ENCODE assay signal across 8 cellular contexts in genomic region chr14:88823968-88824313, GRCh38.
DNase-seq lines count a peak whose midpoint lies in the region; ATAC-seq lines count a peak whose summit lies in the region.

No MANE protein-coding gene starts in this region.

- H3K4me3 Mint-ChIP-seq in activated naive CD8-positive, alpha-beta T cell treated with anti-CD3 and anti-CD28 coated beads, Interleukin-2, amount 50 U/mL, for 24 hours: peak overlapping the region; percentile 95
- peak overlapping the region; percentile 88 for H3K4me3 Mint-ChIP-seq in memory B cell

- peak overlapping the region; percentile 98 for H3K27ac Mint-ChIP-seq in activated naive CD8-positive, alpha-beta T cell treated with anti-CD3 and anti-CD28 coated beads, Interleukin-2, amount 50 U/mL, for 24 hours
- peak overlapping the region; percentile 99 for H3K27ac Mint-ChIP-seq in memory B cell

- H3K9me3 Mint-ChIP-seq in activated naive CD8-positive, alpha-beta T cell treated with anti-CD3 and anti-CD28 coated beads, Interleukin-2, amount 50 U/mL, for 24 hours: no peaks in the 10 kb centered on the region
- H3K9me3 Mint-ChIP-seq in memory B cell: no peaks in the 10 kb centered on the region

- DNase-seq in activated naive CD8-positive, alpha-beta T cell treated with anti-CD3 and anti-CD28 coated beads, Interleukin-2, amount 50 U/mL, for 24 hours: no peak
- no peak for DNase-seq in memory B cell (ENCODE audit: low spot score in 2 of 2)
- no peak for DNase-seq in NCI-H526 (lab: John Stamatoyannopoulos, UW)
- DNase-seq in stimulated activated CD4-positive, alpha-beta T cell treated with anti-CD3 and anti-CD28 coated beads, Interleukin-15, amount 100 ng/mL, for 24 hours: no peak

- ATAC-seq in GM18907 (IDR thresholded peaks at IDR 0.05; ENCODE audit: unreplicated experiment) (peak; percentile 11), HG03025 (IDR thresholded peaks at IDR 0.05; ENCODE audit: low FRiP score, unreplicated experiment) (peak; percentile 2), memory B cell (ENCODE audit: low read depth) (no peak), GM21423 (IDR thresholded peaks at IDR 0.05; ENCODE audit: unreplicated experiment) (no peak), GM18873 (IDR thresholded peaks at IDR 0.05; ENCODE audit: low FRiP score, unreplicated experiment) (no peak)
- ATAC-seq in activated naive CD8-positive, alpha-beta T cell treated with anti-CD3 and anti-CD28 coated beads, Interleukin-2, amount 50 U/mL, for 24 hours: no peak

- H3K36me3 Mint-ChIP-seq in activated naive CD8-positive, alpha-beta T cell treated with anti-CD3 and anti-CD28 coated beads, Interleukin-2, amount 50 U/mL, for 24 hours (ENCODE audit: low read depth): no peaks in the 10 kb centered on the region
- H3K36me3 Mint-ChIP-seq in memory B cell: no peaks in the 10 kb centered on the region

- peaks cover 3% of the 10 kb centered on the region for H3K27me3 Mint-ChIP-seq in activated naive CD8-positive, alpha-beta T cell treated with anti-CD3 and anti-CD28 coated beads, Interleukin-2, amount 50 U/mL, for 24 hours
- H3K27me3 Mint-ChIP-seq in memory B cell: peaks cover 4% of the 10 kb centered on the region

- peaks cover 12% of the 10 kb centered on the region for H3K4me1 Mint-ChIP-seq in activated naive CD8-positive, alpha-beta T cell treated with anti-CD3 and anti-CD28 coated beads, Interleukin-2, amount 50 U/mL, for 24 hours
- peaks cover 11% of the 10 kb centered on the region for H3K4me1 Mint-ChIP-seq in memory B cell

Comparison
In these comparisons a context has a peak if more than half of its experiments do, and no peak if none do; other contexts are left out.
1. ATAC-seq: peak in GM18907 (single experiment) and HG03025 (single experiment); none in activated naive CD8-positive, alpha-beta T cell treated with anti-CD3 and anti-CD28 coated beads, Interleukin-2, amount 50 U/mL, for 24 hours (single experiment), memory B cell (single experiment), GM21423 (single experiment) and GM18873 (single experiment).